18 cellular contexts compared by ENCODE assay signal in the genomic region with DNA sequence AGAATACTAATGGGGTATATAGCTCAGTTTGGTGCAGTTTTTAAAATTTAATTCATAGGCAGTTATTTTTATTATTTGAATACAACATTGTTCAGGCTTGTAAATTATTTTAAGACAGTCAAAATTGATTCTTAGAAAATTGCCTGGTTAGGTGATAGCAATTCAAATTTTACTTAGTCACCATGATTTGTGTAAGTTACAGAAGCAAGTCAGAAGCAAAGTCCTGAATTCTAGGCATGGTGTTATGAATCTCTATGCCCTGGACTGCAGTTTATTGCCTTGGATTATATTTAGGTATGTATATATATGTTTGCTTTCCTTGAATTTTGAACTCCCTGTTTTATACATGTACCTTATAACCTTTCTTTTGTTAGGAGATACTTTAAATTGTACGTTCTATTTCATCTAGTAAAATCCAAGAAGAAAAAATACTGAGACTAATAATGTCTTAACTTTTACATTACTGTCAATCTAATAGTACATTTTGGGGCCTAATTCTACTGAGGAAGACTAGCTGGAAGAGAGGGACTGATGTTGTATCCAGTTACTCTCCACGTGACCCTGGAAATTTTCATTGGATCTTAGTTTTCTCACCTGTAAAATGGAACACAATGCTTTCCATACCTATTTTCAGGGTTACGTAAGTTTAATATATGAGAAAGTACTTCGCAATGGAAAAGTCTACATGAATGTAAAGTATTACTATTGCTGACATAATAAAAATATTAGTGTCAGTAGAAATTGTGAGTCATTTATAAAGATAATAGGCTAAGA. TPM values are rescaled to one million over a fixed set of nuclear protein-coding genes. Genes with fewer than 3 reads are reported as not detected.
DNase-seq lines count a peak whose midpoint lies in the region; ATAC-seq, FAIRE-seq and TF ChIP-seq lines count a peak whose summit lies in the region.
"Had no signal": no experiment of that assay in that cellular context is flagged by ENCODE, and none has a peak within 500 bp of the region (broad histone marks: within the 10 kb centered on the region; RNA-seq: fewer than 3 reads in every experiment).

No MANE protein-coding gene starts in this region.

- no peak for DNase-seq in cardiac muscle cell (ENCODE audit: low read depth in 1 of 2, low spot score in 1 of 2)
- no peak for DNase-seq in Right ventricle myocardium superior
- DNase-seq in GM19239 (ENCODE audit: insufficient read length, low spot score): no peak
- DNase-seq in central memory CD8-positive, alpha-beta T cell (ENCODE audit: low spot score in 2 of 2): no peak
- DNase-seq in mucosa of descending colon: no peak
- DNase-seq in stimulated activated CD8-positive, alpha-beta memory T cell treated with anti-CD3 and anti-CD28 coated beads, Interleukin-4, amount 100 ng/mL, for 48 hours: no peak
- no peak for DNase-seq in activated CD8-positive, alpha-beta memory T cell treated with anti-CD3 and anti-CD28 coated beads for 24 hours
- DNase-seq: AML-193; CD8-positive, alpha-beta memory T cell; DMS 273 treated with DMSO at 0.1 percent for 48 hours; DMS79; H7; IMR-90 had no signal

- no peaks in the 10 kb centered on the region for H3K27me3 ChIP-seq in cardiac muscle cell
- H3K27me3 ChIP-seq: BLaER1 had no signal

- H3K36me3 Mint-ChIP-seq in central memory CD8-positive, alpha-beta T cell (ENCODE audit: insufficient read depth): peaks cover 7% of the 10 kb centered on the region

- H3K4me3 ChIP-seq in cardiac muscle cell (no peak overlapping the region), mucosa of descending colon (no peak overlapping the region)
- H3K4me3 ChIP-seq: BLaER1, GM23338 had no signal

- H3K36me3 ChIP-seq in cardiac muscle cell (no peaks in the 10 kb centered on the region), mucosa of descending colon (ENCODE audit: low read depth) (no peaks in the 10 kb centered on the region)
- H3K36me3 ChIP-seq: BLaER1 had no signal

- peak overlapping the region; percentile 11 for H3K27ac ChIP-seq in cardiac muscle cell
- H3K27ac ChIP-seq: 22Rv1, BLaER1 had no signal

- FAIRE-seq in GM19239 (lab: Jason Lieb, UNC): peak; percentile 23
- FAIRE-seq: GM12891 had no signal

- peak overlapping the region; percentile 30 for H3K27ac Mint-ChIP-seq in central memory CD8-positive, alpha-beta T cell (ENCODE audit: low read depth)
- H3K27ac Mint-ChIP-seq: GM23338 had no signal

- H3K27me3 Mint-ChIP-seq in central memory CD8-positive, alpha-beta T cell: no peaks in the 10 kb centered on the region
- H3K27me3 Mint-ChIP-seq: CD8-positive, alpha-beta memory T cell had no signal

- peaks cover 19% of the 10 kb centered on the region for H3K4me1 ChIP-seq in cardiac muscle cell (ENCODE audit: low read depth)
- H3K4me1 ChIP-seq in mucosa of descending colon (ENCODE audit: low read depth): peaks cover 13% of the 10 kb centered on the region

- TF ChIP-seq CTCF in cardiac muscle cell (IDR thresholded peaks at IDR 0.05; ENCODE audit: low read depth, low read length): no peak
- TF ChIP-seq CTCF in mucosa of descending colon (IDR thresholded peaks at IDR 0.05): no peak

- intact Hi-C loops in Right ventricle myocardium superior (cut with DNase I) (no loop called here), mucosa of descending colon (cut with DNase I, micrococcal nuclease) (no loop called here)

- H3K4me1 Mint-ChIP-seq in central memory CD8-positive, alpha-beta T cell: peaks cover 36% of the 10 kb centered on the region

- no peak overlapping the region for H3K4me3 Mint-ChIP-seq in central memory CD8-positive, alpha-beta T cell
- H3K4me3 Mint-ChIP-seq: CD8-positive, alpha-beta memory T cell; GM23338 had no signal

- ATAC-seq in Right ventricle myocardium superior (ENCODE audit: poor library complexity): no peak
- no peak for ATAC-seq in central memory CD8-positive, alpha-beta T cell (replicated peaks; ENCODE audit: extremely low read depth, poor library complexity, severe bottlenecking)
- ATAC-seq in mucosa of descending colon: peak; percentile 75
- no peak for ATAC-seq in GM18505 (IDR thresholded peaks at IDR 0.05; ENCODE audit: unreplicated experiment)
- ATAC-seq: GM23338 had no signal

- no peaks in the 10 kb centered on the region for H3K9me3 Mint-ChIP-seq in central memory CD8-positive, alpha-beta T cell
- H3K9me3 Mint-ChIP-seq: CD8-positive, alpha-beta memory T cell; GM23338 had no signal

- H3K9me3 ChIP-seq in cardiac muscle cell (ENCODE audit: low read depth): no peaks in the 10 kb centered on the region
- no peaks in the 10 kb centered on the region for H3K9me3 ChIP-seq in mucosa of descending colon
- H3K9me3 ChIP-seq: BLaER1 had no signal

- TF ChIP-seq POLR2A in GM18505 (IDR thresholded peaks at IDR 0.05; ENCODE audit: borderline replicate concordance, extremely low read depth, insufficient read depth, insufficient read length): no peak

RNA-seq across cellular contexts. Expression of gene RAPGEF2, which starts 25.1 kb away (rescaled TPM):
- 63.4 and 96.0 TPM in 2 replicates for total RNA-seq in cardiac muscle cell
- polyA plus RNA-seq in cardiac muscle cell: 13.0 and 17.3 TPM in 2 replicates
- 43.8 TPM for total RNA-seq in Right ventricle myocardium superior
- 10 to 100 TPM; 42.8 to 68.2 (median 55.1) TPM for total RNA-seq in mucosa of descending colon
